3 cellular contexts compared by ENCODE assay signal in the genomic region with DNA sequence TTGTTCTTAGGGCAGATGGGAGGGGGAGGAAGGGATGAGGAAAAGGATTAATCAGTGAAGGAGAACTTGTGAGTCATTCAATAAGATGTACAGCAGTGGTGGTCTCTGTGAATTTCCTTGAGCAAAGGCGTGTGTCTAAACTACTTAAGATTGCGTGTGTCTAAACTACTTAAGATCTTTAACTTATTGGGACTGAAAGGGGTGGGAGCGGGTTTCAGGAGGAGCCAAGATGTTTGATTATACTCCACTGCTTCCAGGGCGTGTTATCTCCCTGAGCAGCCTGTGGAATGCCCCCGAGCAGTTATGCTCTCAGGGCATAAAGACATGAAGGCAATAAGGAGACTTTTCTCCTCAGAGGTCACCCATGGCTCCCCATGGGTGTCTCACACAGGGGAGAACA. TPM values are rescaled to one million over a fixed set of nuclear protein-coding genes. Genes with fewer than 3 reads are reported as not detected.
"Had no signal": no experiment of that assay in that cellular context is flagged by ENCODE, and none has a peak within 500 bp of the region (broad histone marks: within the 10 kb centered on the region; RNA-seq: fewer than 3 reads in every experiment).

No MANE protein-coding gene starts in this region.

RNA-seq across cellular contexts. Expression of gene KCNK1, which starts 2.5 kb away (rescaled TPM):
- total RNA-seq: HepG2, HFFc6 had no signal
- polyA plus RNA-seq: HepG2, IgD-negative memory B cell had no signal
